Comparison of ENCODE assay signal across 16 cellular contexts in genomic region chr7:98305951-98306535, GRCh38.
"Had no signal": no experiment of that assay in that cellular context is flagged by ENCODE, and none has a peak within 500 bp of the region (broad histone marks: within the 10 kb centered on the region; RNA-seq: fewer than 3 reads in every experiment).

No MANE protein-coding gene starts in this region.

- H3K27ac ChIP-seq: foreskin keratinocyte, SK-N-MC, thoracic aorta, VCaP had no signal

- H3K4me1 Mint-ChIP-seq: activated naive CD4-positive, alpha-beta T cell treated with anti-CD3 and anti-CD28 coated beads, Interleukin-2, amount 10 ng/mL, durations not matched to agents 7 days and 5 days had no signal

- DNase-seq: activated CD4-positive, alpha-beta T cell treated with anti-CD3 and anti-CD28 coated beads for 1 hour; activated CD4-positive, alpha-beta T cell treated with anti-CD3 and anti-CD28 coated beads, Interleukin-2, amount 50 U/mL, for 4 hours; activated effector memory CD4-positive, alpha-beta T cell treated with anti-CD3 and anti-CD28 coated beads, Interleukin-2, amount 50 U/mL, for 16 hours; activated naive CD4-positive, alpha-beta T cell treated with anti-CD3 and anti-CD28 coated beads, Interleukin-2, amount 10 ng/mL, durations not matched to agents 7 days and 5 days; activated T-cell treated with anti-CD3 and anti-CD28 coated beads, Interleukin-2, amount 50 U/mL, for 72 hours; erythroblast; foreskin keratinocyte; hypothalamus; stimulated activated CD4-positive, alpha-beta T cell treated with anti-CD3 and anti-CD28 coated beads, Interleukin-4, amount 100 ng/mL, for 24 hours; stimulated activated naive CD4-positive, alpha-beta T cell treated with Interleukin-2 at 50 U/mL for 16 hours had no signal

- H3K27me3 Mint-ChIP-seq: activated naive CD4-positive, alpha-beta T cell treated with anti-CD3 and anti-CD28 coated beads, Interleukin-2, amount 10 ng/mL, durations not matched to agents 7 days and 5 days; natural killer cell treated with Interleukin-12 subunit alpha and Interleukin-12 subunit beta and Interleukin-15 and Interleukin-18, amount 100 ng/mL, for 72 hours had no signal

- H3K4me3 ChIP-seq: SK-N-MC, thoracic aorta had no signal

- H3K9me3 Mint-ChIP-seq: activated naive CD4-positive, alpha-beta T cell treated with anti-CD3 and anti-CD28 coated beads, Interleukin-2, amount 10 ng/mL, durations not matched to agents 7 days and 5 days; activated T-cell treated with anti-CD3 and anti-CD28 coated beads, Interleukin-2, amount 50 U/mL, for 72 hours; natural killer cell treated with Interleukin-12 subunit alpha and Interleukin-12 subunit beta and Interleukin-15 and Interleukin-18, amount 100 ng/mL, for 72 hours; T-helper 2 cell treated with Interferon-gamma antibody and Interleukin-4, amounts not matched to agents 5 μg/mL and 100 μg/mL, for 36 hours had no signal

- H3K9me3 ChIP-seq: thoracic aorta had no signal

- H3K4me1 ChIP-seq: foreskin keratinocyte had no signal

- H3K36me3 Mint-ChIP-seq: activated naive CD4-positive, alpha-beta T cell treated with anti-CD3 and anti-CD28 coated beads, Interleukin-2, amount 10 ng/mL, durations not matched to agents 7 days and 5 days; natural killer cell treated with Interleukin-12 subunit alpha and Interleukin-12 subunit beta and Interleukin-15 and Interleukin-18, amount 100 ng/mL, for 72 hours had no signal

- H3K27ac Mint-ChIP-seq: activated naive CD4-positive, alpha-beta T cell treated with anti-CD3 and anti-CD28 coated beads, Interleukin-2, amount 10 ng/mL, durations not matched to agents 7 days and 5 days; activated T-cell treated with anti-CD3 and anti-CD28 coated beads, Interleukin-2, amount 50 U/mL, for 72 hours; natural killer cell treated with Interleukin-12 subunit alpha and Interleukin-12 subunit beta and Interleukin-15 and Interleukin-18, amount 100 ng/mL, for 72 hours; progenitor cell of endocrine pancreas; T-helper 2 cell treated with Interferon-gamma antibody and Interleukin-4, amounts not matched to agents 5 μg/mL and 100 μg/mL, for 36 hours had no signal

- H3K27me3 ChIP-seq: foreskin keratinocyte had no signal

- H3K4me3 Mint-ChIP-seq: activated naive CD4-positive, alpha-beta T cell treated with anti-CD3 and anti-CD28 coated beads, Interleukin-2, amount 10 ng/mL, durations not matched to agents 7 days and 5 days; activated T-cell treated with anti-CD3 and anti-CD28 coated beads, Interleukin-2, amount 50 U/mL, for 72 hours; natural killer cell treated with Interleukin-12 subunit alpha and Interleukin-12 subunit beta and Interleukin-15 and Interleukin-18, amount 100 ng/mL, for 72 hours; T-helper 2 cell treated with Interferon-gamma antibody and Interleukin-4, amounts not matched to agents 5 μg/mL and 100 μg/mL, for 36 hours had no signal
